Comparison of ENCODE assay signal across 8 cellular contexts in the genomic region with DNA sequence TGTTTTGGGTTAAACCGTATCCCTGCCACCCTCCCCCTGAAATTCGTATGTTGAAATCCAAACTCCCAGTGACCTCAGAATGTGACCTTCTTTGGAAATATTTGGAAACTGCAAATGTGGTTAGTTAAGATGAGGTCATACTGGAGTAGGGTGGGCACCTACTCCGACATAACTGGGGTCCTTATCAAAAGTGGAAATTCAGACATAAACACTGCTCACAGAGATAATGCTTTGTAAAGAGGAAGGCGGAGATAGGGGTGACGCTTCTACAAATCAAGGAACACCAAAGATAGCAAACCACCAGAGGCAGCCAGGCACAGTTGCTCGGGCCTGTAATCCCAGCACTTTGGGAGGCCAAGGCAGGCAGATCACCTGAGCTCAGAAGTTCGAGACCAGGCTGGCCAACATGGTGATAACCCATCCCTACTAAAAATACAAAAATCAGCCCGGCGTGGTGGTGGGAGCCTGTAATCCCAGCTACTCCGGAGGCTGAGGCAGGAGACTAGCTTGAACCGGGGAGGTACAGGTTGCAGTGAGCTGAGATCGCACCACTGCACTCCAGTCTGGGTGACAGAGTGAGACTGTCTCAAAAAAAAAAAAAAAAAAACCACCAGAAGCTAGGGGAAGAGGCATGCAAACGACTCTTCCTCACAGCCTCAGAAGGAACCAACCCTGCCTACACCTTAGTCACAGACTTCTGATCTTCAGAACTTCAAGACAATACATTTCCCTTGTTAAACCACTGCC. TPM values are rescaled to one million over a fixed set of nuclear protein-coding genes. Genes with fewer than 3 reads are reported as not detected.
DNase-seq lines count a peak whose midpoint lies in the region; ATAC-seq and TF ChIP-seq lines count a peak whose summit lies in the region.

No MANE protein-coding gene starts in this region.

- H3K36me3 Mint-ChIP-seq in T-helper 17 cell (ENCODE audit: low read depth): peaks cover 3% of the 10 kb centered on the region

- DNase-seq in T-helper 17 cell (no peak), middle frontal gyrus (ENCODE audit: extremely low spot score, low spot score) (no peak), NCI-H2029 treated with DMSO at 0.1 percent for 48 hours (lab: John Stamatoyannopoulos, UW) (no peak), NCI-H446 treated with DMSO at 0.1 percent for 48 hours (lab: John Stamatoyannopoulos, UW) (no peak), NCI-H748 (lab: John Stamatoyannopoulos, UW; ENCODE audit: unreplicated experiment) (no peak)

- ATAC-seq in GM18505 (IDR thresholded peaks at IDR 0.05; ENCODE audit: unreplicated experiment) (no peak), HG02763 (IDR thresholded peaks at IDR 0.05; ENCODE audit: unreplicated experiment) (peak; percentile 50), T-helper 17 cell (peak; percentile 90), esophagus mucosa (peak; percentile 38)

- no peaks in the 10 kb centered on the region for H3K9me3 ChIP-seq in T-helper 17 cell (ENCODE audit: control insufficient read depth, low read length, poor library complexity, severe bottlenecking)

- H3K4me1 Mint-ChIP-seq in T-helper 17 cell: peaks cover 28% of the 10 kb centered on the region

- no peaks in the 10 kb centered on the region for H3K27me3 Mint-ChIP-seq in T-helper 17 cell

- H3K4me3 Mint-ChIP-seq in T-helper 17 cell: no peak overlapping the region

- TF ChIP-seq POLR2A in GM18505 (IDR thresholded peaks at IDR 0.05; ENCODE audit: borderline replicate concordance, extremely low read depth, insufficient read depth, insufficient read length): peak; percentile 22

- peak overlapping the region; percentile 92 for H3K27ac Mint-ChIP-seq in T-helper 17 cell

RNA-seq across cellular contexts. Expression of gene CHD2, which starts 51.1 kb away (rescaled TPM):
- total RNA-seq in T-helper 17 cell (100 to 1,000 TPM; 505 to 520 TPM), esophagus mucosa (67.5 TPM)
